ENCODE assay signal across 1 cellular context in the genomic region with DNA sequence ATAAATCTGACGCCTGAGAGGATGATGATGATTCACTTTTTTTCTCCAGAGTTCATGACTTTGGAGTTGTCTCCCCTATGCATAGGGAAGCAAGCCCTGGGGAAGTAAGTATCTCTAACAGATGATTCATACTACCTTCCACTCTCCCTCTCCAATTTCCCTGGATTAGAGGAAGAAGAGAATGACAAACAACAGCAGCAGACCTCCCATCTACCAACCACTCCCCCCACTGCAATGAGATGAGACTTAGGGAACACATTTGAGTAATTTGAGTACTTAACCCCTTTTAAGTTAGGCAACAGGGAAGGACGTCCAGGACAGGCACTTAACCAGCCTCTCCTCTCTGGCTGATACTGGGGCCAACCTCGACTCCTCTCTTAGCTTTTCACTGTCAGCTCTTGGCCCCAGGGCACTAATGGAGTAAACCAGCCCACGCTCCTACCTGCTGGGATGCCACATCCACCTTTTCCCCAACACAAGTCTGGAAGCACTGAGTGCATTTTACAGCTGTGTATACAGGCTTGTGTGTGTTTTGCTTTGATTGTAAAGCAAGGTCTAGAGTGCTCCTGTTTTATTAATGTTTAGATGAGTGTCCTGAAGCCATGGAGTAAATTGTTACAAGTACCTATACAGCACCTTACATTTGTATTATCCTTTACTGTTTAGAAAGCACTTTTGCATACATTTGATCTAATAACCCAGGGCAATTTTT.
TF ChIP-seq lines count a peak whose summit lies in the region.

No MANE protein-coding gene starts in this region.

TF ChIP-seq in HEK293, 187 proteins besides CTCF, POLR2A, EP300 and RAD21 (continued from another document):
- TF ChIP-seq ZBTB11 (tag by site-specific recombination; conservative IDR thresholded peaks at IDR 0.05; ENCODE audit: low read depth) = no peak
- TF ChIP-seq ZNF292 (tag by site-specific recombination; IDR thresholded peaks at IDR 0.05; ENCODE audit: borderline replicate concordance, low read depth) = no peak
